Comparison of ENCODE assay signal across 1 cellular context in genomic region chr5:10760033-10760975, GRCh38.
TF ChIP-seq lines count a peak whose summit lies in the region.

No MANE protein-coding gene starts in this region.

TF ChIP-seq in HepG2, 621 proteins besides CTCF, POLR2A, EP300 and RAD21 (continued from another document and continues in another):
- TF ChIP-seq RNF219 (CRISPR knock-in tag; IDR thresholded peaks at IDR 0.05), result no peak
- TF ChIP-seq, protein P1, sequence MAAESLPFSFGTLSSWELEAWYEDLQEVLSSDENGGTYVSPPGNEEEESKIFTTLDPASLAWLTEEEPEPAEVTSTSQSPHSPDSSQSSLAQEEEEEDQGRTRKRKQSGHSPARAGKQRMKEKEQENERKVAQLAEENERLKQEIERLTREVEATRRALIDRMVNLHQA (CRISPR knock-in tag; IDR thresholded peaks at IDR 0.05), result no peak
- TF ChIP-seq SRSF4 (IDR thresholded peaks at IDR 0.05; ENCODE audit: low read depth, low read length, poor library complexity, severe bottlenecking), result no peak
- TF ChIP-seq GATAD2A (CRISPR knock-in tag; IDR thresholded peaks at IDR 0.05), result peak; percentile 45; the same call in 1 of the 2 replicates
- no peak for TF ChIP-seq ZNF720 (CRISPR knock-in tag; IDR thresholded peaks at IDR 0.05)
- TF ChIP-seq, protein P2, sequence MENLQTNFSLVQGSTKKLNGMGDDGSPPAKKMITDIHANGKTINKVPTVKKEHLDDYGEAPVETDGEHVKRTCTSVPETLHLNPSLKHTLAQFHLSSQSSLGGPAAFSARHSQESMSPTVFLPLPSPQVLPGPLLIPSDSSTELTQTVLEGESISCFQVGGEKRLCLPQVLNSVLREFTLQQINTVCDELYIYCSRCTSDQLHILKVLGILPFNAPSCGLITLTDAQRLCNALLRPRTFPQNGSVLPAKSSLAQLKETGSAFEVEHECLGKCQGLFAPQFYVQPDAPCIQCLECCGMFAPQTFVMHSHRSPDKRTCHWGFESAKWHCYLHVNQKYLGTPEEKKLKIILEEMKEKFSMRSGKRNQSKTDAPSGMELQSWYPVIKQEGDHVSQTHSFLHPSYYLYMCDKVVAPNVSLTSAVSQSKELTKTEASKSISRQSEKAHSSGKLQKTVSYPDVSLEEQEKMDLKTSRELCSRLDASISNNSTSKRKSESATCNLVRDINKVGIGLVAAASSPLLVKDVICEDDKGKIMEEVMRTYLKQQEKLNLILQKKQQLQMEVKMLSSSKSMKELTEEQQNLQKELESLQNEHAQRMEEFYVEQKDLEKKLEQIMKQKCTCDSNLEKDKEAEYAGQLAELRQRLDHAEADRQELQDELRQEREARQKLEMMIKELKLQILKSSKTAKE (CRISPR knock-in tag; IDR thresholded peaks at IDR 0.05; ENCODE audit: borderline replicate concordance), result 0 out of 2 replicates have a peak, but pooled peaks have one; percentile 29
- 0 out of 2 replicates have a peak, but pooled peaks have one; percentile 51 for TF ChIP-seq TOE1 (CRISPR knock-in tag; IDR thresholded peaks at IDR 0.05)
- peak; percentile 64; the same call in 1 of the 2 replicates for TF ChIP-seq HNF4G (IDR thresholded peaks at IDR 0.05; ENCODE audit: borderline replicate concordance, low read depth, low read length)
- peak; percentile 40; the same call in 1 of the 2 replicates for TF ChIP-seq HNF4G (CRISPR knock-in tag; IDR thresholded peaks at IDR 0.05; ENCODE audit: borderline replicate concordance, low read depth)
- no peak for TF ChIP-seq ZNF30 (CRISPR knock-in tag; IDR thresholded peaks at IDR 0.05)
- TF ChIP-seq ATF7 (IDR thresholded peaks at IDR 0.05), result no peak
- no peak for TF ChIP-seq ATF7 (CRISPR knock-in tag; IDR thresholded peaks at IDR 0.05)
- TF ChIP-seq TCF12 (IDR thresholded peaks at IDR 0.05), result no peak
- no peak for TF ChIP-seq TCF12 (CRISPR knock-in tag; IDR thresholded peaks at IDR 0.05)
- TF ChIP-seq, protein P3, sequence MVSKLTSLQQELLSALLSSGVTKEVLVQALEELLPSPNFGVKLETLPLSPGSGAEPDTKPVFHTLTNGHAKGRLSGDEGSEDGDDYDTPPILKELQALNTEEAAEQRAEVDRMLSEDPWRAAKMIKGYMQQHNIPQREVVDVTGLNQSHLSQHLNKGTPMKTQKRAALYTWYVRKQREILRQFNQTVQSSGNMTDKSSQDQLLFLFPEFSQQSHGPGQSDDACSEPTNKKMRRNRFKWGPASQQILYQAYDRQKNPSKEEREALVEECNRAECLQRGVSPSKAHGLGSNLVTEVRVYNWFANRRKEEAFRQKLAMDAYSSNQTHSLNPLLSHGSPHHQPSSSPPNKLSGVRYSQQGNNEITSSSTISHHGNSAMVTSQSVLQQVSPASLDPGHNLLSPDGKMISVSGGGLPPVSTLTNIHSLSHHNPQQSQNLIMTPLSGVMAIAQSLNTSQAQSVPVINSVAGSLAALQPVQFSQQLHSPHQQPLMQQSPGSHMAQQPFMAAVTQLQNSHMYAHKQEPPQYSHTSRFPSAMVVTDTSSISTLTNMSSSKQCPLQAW (CRISPR knock-in tag; IDR thresholded peaks at IDR 0.05), result 0 out of 2 replicates have a peak, but pooled peaks have one; percentile 21
- TF ChIP-seq, protein P4, sequence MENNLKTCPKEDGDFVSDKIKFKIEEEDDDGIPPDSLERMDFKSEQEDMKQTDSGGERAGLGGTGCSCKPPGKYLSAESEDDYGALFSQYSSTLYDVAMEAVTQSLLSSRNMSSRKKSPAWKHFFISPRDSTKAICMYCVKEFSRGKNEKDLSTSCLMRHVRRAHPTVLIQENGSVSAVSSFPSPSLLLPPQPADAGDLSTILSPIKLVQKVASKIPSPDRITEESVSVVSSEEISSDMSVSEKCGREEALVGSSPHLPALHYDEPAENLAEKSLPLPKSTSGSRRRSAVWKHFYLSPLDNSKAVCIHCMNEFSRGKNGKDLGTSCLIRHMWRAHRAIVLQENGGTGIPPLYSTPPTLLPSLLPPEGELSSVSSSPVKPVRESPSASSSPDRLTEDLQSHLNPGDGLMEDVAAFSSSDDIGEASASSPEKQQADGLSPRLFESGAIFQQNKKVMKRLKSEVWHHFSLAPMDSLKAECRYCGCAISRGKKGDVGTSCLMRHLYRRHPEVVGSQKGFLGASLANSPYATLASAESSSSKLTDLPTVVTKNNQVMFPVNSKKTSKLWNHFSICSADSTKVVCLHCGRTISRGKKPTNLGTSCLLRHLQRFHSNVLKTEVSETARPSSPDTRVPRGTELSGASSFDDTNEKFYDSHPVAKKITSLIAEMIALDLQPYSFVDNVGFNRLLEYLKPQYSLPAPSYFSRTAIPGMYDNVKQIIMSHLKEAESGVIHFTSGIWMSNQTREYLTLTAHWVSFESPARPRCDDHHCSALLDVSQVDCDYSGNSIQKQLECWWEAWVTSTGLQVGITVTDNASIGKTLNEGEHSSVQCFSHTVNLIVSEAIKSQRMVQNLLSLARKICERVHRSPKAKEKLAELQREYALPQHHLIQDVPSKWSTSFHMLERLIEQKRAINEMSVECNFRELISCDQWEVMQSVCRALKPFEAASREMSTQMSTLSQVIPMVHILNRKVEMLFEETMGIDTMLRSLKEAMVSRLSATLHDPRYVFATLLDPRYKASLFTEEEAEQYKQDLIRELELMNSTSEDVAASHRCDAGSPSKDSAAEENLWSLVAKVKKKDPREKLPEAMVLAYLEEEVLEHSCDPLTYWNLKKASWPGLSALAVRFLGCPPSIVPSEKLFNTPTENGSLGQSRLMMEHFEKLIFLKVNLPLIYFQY (CRISPR knock-in tag; IDR thresholded peaks at IDR 0.05; ENCODE audit: borderline replicate concordance), result peak; percentile 46; the same call in 1 of the 2 replicates
- no peak for TF ChIP-seq ZSCAN12 (CRISPR knock-in tag; IDR thresholded peaks at IDR 0.05)
- peak; percentile 55 for TF ChIP-seq ZFX (CRISPR knock-in tag; IDR thresholded peaks at IDR 0.05; ENCODE audit: low read depth)
- TF ChIP-seq ZNF274 (CRISPR knock-in tag; IDR thresholded peaks at IDR 0.05), result no peak
- TF ChIP-seq MYNN (CRISPR knock-in tag; IDR thresholded peaks at IDR 0.05; ENCODE audit: low read depth), result no peak
- 0 out of 2 replicates have a peak, but pooled peaks have one; percentile 41 for TF ChIP-seq ERF (CRISPR knock-in tag; IDR thresholded peaks at IDR 0.05)
- no peak for TF ChIP-seq MAF1 (CRISPR knock-in tag; IDR thresholded peaks at IDR 0.05; ENCODE audit: borderline replicate concordance)
- TF ChIP-seq ZNF788 (CRISPR knock-in tag; IDR thresholded peaks at IDR 0.05; ENCODE audit: borderline replicate concordance), result no peak
- no peak for TF ChIP-seq MTF2 (CRISPR knock-in tag; IDR thresholded peaks at IDR 0.05; ENCODE audit: borderline replicate concordance)
- no peak for TF ChIP-seq SAFB2 (CRISPR knock-in tag; IDR thresholded peaks at IDR 0.05; ENCODE audit: borderline replicate concordance, low read depth)
- TF ChIP-seq ZNF563 (CRISPR knock-in tag; IDR thresholded peaks at IDR 0.05), result no peak
- TF ChIP-seq GLI4 (CRISPR knock-in tag; IDR thresholded peaks at IDR 0.05; ENCODE audit: borderline replicate concordance), result no peak
- TF ChIP-seq FOXA1 (IDR thresholded peaks at IDR 0.05), result no peak
- 0 out of 2 replicates have a peak, but pooled peaks have one; percentile 6 for TF ChIP-seq FOXA1 (CRISPR knock-in tag; IDR thresholded peaks at IDR 0.05)
- no peak for TF ChIP-seq HMG20B (CRISPR knock-in tag; conservative IDR thresholded peaks at IDR 0.05)
- peak; percentile 79 for TF ChIP-seq HNF4A (CRISPR knock-in tag; IDR thresholded peaks at IDR 0.05)
- TF ChIP-seq TFDP1 (CRISPR knock-in tag; IDR thresholded peaks at IDR 0.05; ENCODE audit: borderline replicate concordance), result no peak
- TF ChIP-seq YY1 (IDR thresholded peaks at IDR 0.05; ENCODE audit: insufficient read depth, insufficient replicate concordance, low read depth, low read length), result no peak
- no peak for TF ChIP-seq GABPA (IDR thresholded peaks at IDR 0.05; ENCODE audit: low read depth, low read length)
- peak; percentile 58 for TF ChIP-seq GABPA (CRISPR knock-in tag; IDR thresholded peaks at IDR 0.05; ENCODE audit: low read depth)
- no peak for TF ChIP-seq GPBP1L1 (CRISPR knock-in tag; IDR thresholded peaks at IDR 0.05)
- peak; percentile 54; the same call in 1 of the 2 replicates for TF ChIP-seq MAX (IDR thresholded peaks at IDR 0.05)
- TF ChIP-seq BCL3 (CRISPR knock-in tag; IDR thresholded peaks at IDR 0.05), result no peak
- peak; percentile 71 for TF ChIP-seq POLR2AphosphoS5 (IDR thresholded peaks at IDR 0.05; ENCODE audit: low read depth, low read length)
- TF ChIP-seq CC2D1A (CRISPR knock-in tag; IDR thresholded peaks at IDR 0.05), result no peak
- TF ChIP-seq ZNF614 (CRISPR knock-in tag; IDR thresholded peaks at IDR 0.05; ENCODE audit: borderline replicate concordance), result no peak
- peak; percentile 54 for TF ChIP-seq ASH2L (IDR thresholded peaks at IDR 0.05; ENCODE audit: insufficient read length, low read depth, low read length)
- TF ChIP-seq FOXK2 (IDR thresholded peaks at IDR 0.05), result no peak
- TF ChIP-seq IRF2 (CRISPR knock-in tag; IDR thresholded peaks at IDR 0.05), result 0 out of 2 replicates have a peak, but pooled peaks have one; percentile 30
- TF ChIP-seq, protein P5, sequence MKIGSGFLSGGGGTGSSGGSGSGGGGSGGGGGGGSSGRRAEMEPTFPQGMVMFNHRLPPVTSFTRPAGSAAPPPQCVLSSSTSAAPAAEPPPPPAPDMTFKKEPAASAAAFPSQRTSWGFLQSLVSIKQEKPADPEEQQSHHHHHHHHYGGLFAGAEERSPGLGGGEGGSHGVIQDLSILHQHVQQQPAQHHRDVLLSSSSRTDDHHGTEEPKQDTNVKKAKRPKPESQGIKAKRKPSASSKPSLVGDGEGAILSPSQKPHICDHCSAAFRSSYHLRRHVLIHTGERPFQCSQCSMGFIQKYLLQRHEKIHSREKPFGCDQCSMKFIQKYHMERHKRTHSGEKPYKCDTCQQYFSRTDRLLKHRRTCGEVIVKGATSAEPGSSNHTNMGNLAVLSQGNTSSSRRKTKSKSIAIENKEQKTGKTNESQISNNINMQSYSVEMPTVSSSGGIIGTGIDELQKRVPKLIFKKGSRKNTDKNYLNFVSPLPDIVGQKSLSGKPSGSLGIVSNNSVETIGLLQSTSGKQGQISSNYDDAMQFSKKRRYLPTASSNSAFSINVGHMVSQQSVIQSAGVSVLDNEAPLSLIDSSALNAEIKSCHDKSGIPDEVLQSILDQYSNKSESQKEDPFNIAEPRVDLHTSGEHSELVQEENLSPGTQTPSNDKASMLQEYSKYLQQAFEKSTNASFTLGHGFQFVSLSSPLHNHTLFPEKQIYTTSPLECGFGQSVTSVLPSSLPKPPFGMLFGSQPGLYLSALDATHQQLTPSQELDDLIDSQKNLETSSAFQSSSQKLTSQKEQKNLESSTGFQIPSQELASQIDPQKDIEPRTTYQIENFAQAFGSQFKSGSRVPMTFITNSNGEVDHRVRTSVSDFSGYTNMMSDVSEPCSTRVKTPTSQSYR (CRISPR knock-in tag; IDR thresholded peaks at IDR 0.05; ENCODE audit: borderline replicate concordance), result 0 out of 2 replicates have a peak, but pooled peaks have one; percentile 21
- TF ChIP-seq PCBP1 (IDR thresholded peaks at IDR 0.05; ENCODE audit: borderline replicate concordance, low read depth, low read length), result no peak
- TF ChIP-seq TMF1 (CRISPR knock-in tag; IDR thresholded peaks at IDR 0.05; ENCODE audit: low read depth), result 0 out of 2 replicates have a peak, but pooled peaks have one; percentile 25
